23 cellular contexts compared by ENCODE assay signal in the genomic region with DNA sequence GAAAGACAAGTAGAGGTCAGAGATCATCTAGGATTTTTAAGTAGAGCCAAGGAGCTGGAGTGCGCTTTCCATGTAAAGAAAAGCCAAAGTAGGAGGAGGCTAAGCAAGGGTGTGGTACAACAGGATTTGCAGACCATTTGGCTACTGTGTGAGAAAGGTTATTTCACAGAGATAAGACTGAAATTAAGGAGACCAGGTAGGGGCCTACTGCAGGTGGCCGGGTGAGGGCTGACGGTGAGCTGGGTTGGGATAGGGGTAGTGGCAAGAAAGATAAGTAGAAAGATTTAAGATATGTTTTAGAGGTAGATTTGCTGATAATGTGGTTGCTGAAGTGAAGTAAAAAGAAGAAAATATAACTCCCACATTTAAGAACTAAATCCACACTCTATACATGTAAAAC. TPM values are rescaled to one million over a fixed set of nuclear protein-coding genes. Genes with fewer than 3 reads are reported as not detected.
DNase-seq lines count a peak whose midpoint lies in the region; ATAC-seq and TF ChIP-seq lines count a peak whose summit lies in the region.
"Had no signal": no experiment of that assay in that cellular context is flagged by ENCODE, and none has a peak within 500 bp of the region (broad histone marks: within the 10 kb centered on the region; RNA-seq: fewer than 3 reads in every experiment).

No MANE protein-coding gene starts in this region.

- H3K4me1 Mint-ChIP-seq in stimulated activated naive CD8-positive, alpha-beta T cell treated with anti-CD3 and anti-CD28 coated beads, Interleukin-15, Interleukin-2, amounts not matched to agents 100 ng/mL and 50 ng/mL, for 24 hours (ENCODE audit: low read depth) = peaks cover 19% of the 10 kb centered on the region
- peaks cover 21% of the 10 kb centered on the region for H3K4me1 Mint-ChIP-seq in chondrocyte (ENCODE audit: low read depth)

- no peaks in the 10 kb centered on the region for H3K4me1 ChIP-seq in trophoblast cell (ENCODE audit: control insufficient read depth in 1 of 2, insufficient read depth in 2 of 2, low read length in 2 of 2)
- H3K4me1 ChIP-seq: BE2C had no signal

- H3K9ac ChIP-seq in trophoblast cell (ENCODE audit: low read length) = no peak overlapping the region
- H3K9ac ChIP-seq: BLaER1 treated with 17β-estradiol and CSF1 and Interleukin-3, amounts not matched to agents 10 nM and 100 nM; GM23248 had no signal

- H3K36me3 Mint-ChIP-seq in stimulated activated naive CD8-positive, alpha-beta T cell treated with anti-CD3 and anti-CD28 coated beads, Interleukin-15, Interleukin-2, amounts not matched to agents 100 ng/mL and 50 ng/mL, for 24 hours (ENCODE audit: low read depth) = peaks cover 42% of the 10 kb centered on the region
- peaks cover 1% of the 10 kb centered on the region for H3K36me3 Mint-ChIP-seq in chondrocyte (ENCODE audit: low read depth)

- H3K4me3 ChIP-seq in trophoblast cell (ENCODE audit: low read depth, low read length) (no peak overlapping the region), H7 (ENCODE audit: insufficient read depth, low read depth, low read length) (no peak overlapping the region)
- H3K4me3 ChIP-seq: A549; BLaER1 treated with 17β-estradiol and CSF1 and Interleukin-3, amounts not matched to agents 10 nM and 100 nM; GM23248 had no signal

- no peak overlapping the region for H3K14ac ChIP-seq in trophoblast cell (ENCODE audit: low read length)

- H3K23ac ChIP-seq in trophoblast cell (ENCODE audit: low read length) = no peak overlapping the region

- no peak overlapping the region for H2BK5ac ChIP-seq in trophoblast cell (ENCODE audit: low read depth, low read length, poor library complexity)

- no peak overlapping the region for H3K4me3 Mint-ChIP-seq in stimulated activated naive CD8-positive, alpha-beta T cell treated with anti-CD3 and anti-CD28 coated beads, Interleukin-15, Interleukin-2, amounts not matched to agents 100 ng/mL and 50 ng/mL, for 24 hours
- no peak overlapping the region for H3K4me3 Mint-ChIP-seq in chondrocyte (ENCODE audit: unreplicated experiment)
- H3K4me3 Mint-ChIP-seq: CD14-positive monocyte; CD4-positive, alpha-beta T cell; H9 had no signal

- 100% methylated on average over 1 of the region's 3 CpGs for WGBS in trophoblast cell (ENCODE audit: extremely low coverage, insufficient coverage, insufficient read length)

- H2AK5ac ChIP-seq in trophoblast cell (ENCODE audit: low read length) = no peak overlapping the region

- H3K27me3 ChIP-seq in trophoblast cell (ENCODE audit: insufficient read depth, low read length) (no peaks in the 10 kb centered on the region), H7 (ENCODE audit: control insufficient read depth, insufficient read depth, low read length) (no peaks in the 10 kb centered on the region)
- H3K27me3 ChIP-seq: BE2C; BLaER1 treated with 17β-estradiol and CSF1 and Interleukin-3, amounts not matched to agents 10 nM and 100 nM had no signal

- H3K79me2 ChIP-seq in trophoblast cell (ENCODE audit: control insufficient read depth, insufficient read depth, low read length, poor library complexity) = peaks cover 5% of the 10 kb centered on the region

- H3K4me2 ChIP-seq in trophoblast cell (ENCODE audit: low read length) = no peak overlapping the region
- H3K4me2 ChIP-seq: A549; BLaER1 treated with 17β-estradiol and CSF1 and Interleukin-3, amounts not matched to agents 10 nM and 100 nM had no signal

- no peak overlapping the region for H2AFZ ChIP-seq in trophoblast cell (ENCODE audit: insufficient read depth, low read length, poor library complexity)
- H2AFZ ChIP-seq: GM23248 had no signal

- peak overlapping the region; percentile 29 for H3K27ac Mint-ChIP-seq in stimulated activated naive CD8-positive, alpha-beta T cell treated with anti-CD3 and anti-CD28 coated beads, Interleukin-15, Interleukin-2, amounts not matched to agents 100 ng/mL and 50 ng/mL, for 24 hours
- H3K27ac Mint-ChIP-seq in chondrocyte (ENCODE audit: unreplicated experiment) = peak overlapping the region; percentile 43
- H3K27ac Mint-ChIP-seq: CD4-positive, alpha-beta T cell; H9 had no signal

- H4K12ac ChIP-seq in trophoblast cell (ENCODE audit: low read depth, low read length) = no peak overlapping the region

- H2BK12ac ChIP-seq in trophoblast cell (ENCODE audit: low read length) = no peak overlapping the region

- H3K9me3 ChIP-seq in trophoblast cell (ENCODE audit: insufficient read depth, low read depth, low read length) = no peaks in the 10 kb centered on the region
- H3K9me3 ChIP-seq: A549; BE2C; BLaER1 treated with 17β-estradiol and CSF1 and Interleukin-3, amounts not matched to agents 10 nM and 100 nM had no signal

- H2BK120ac ChIP-seq in trophoblast cell (ENCODE audit: insufficient read depth, low read length, poor library complexity) = no peak overlapping the region

- H3K4ac ChIP-seq in trophoblast cell (ENCODE audit: low read depth, low read length) = no peak overlapping the region

- no peak overlapping the region for H4K8ac ChIP-seq in trophoblast cell (ENCODE audit: low read depth, low read length)

- no peak for DNase-seq in stimulated activated naive CD8-positive, alpha-beta T cell treated with anti-CD3 and anti-CD28 coated beads, Interleukin-15, Interleukin-2, amounts not matched to agents 100 U/mL and 50 U/mL, for 24 hours
- no peak for DNase-seq in chondrocyte (ENCODE audit: low spot score)
- peak; percentile 83 for DNase-seq in trophoblast cell
- no peak for DNase-seq in H7
- DNase-seq in middle frontal gyrus (ENCODE audit: extremely low spot score, low spot score) = no peak
- DNase-seq: 8988T; ACHN; AML-193; BE2C; Calu3; CD4-positive, alpha-beta T cell; COR-L47; DMS53; DMS79 treated with DMSO at 0.1 percent for 48 hours; GF-D8; GM23248; H9 had no signal

- H3K18ac ChIP-seq in trophoblast cell (ENCODE audit: low read length) = no peak overlapping the region

- no peaks in the 10 kb centered on the region for H3K9me3 Mint-ChIP-seq in stimulated activated naive CD8-positive, alpha-beta T cell treated with anti-CD3 and anti-CD28 coated beads, Interleukin-15, Interleukin-2, amounts not matched to agents 100 ng/mL and 50 ng/mL, for 24 hours
- H3K9me3 Mint-ChIP-seq in chondrocyte (ENCODE audit: low read depth) = no peaks in the 10 kb centered on the region
- H3K9me3 Mint-ChIP-seq: CD4-positive, alpha-beta T cell; H9 had no signal

- peaks cover 3 to 5% of the 10 kb centered on the region in 2 experiments for H3K36me3 ChIP-seq in trophoblast cell (ENCODE audit: control insufficient read depth in 1 of 2, insufficient read depth in 2 of 2, low read length in 2 of 2)
- peaks cover 5% of the 10 kb centered on the region for H3K36me3 ChIP-seq in H7 (replicated peaks; ENCODE audit: control insufficient read depth, insufficient read depth, low read length)

- no peaks in the 10 kb centered on the region for H3K27me3 Mint-ChIP-seq in stimulated activated naive CD8-positive, alpha-beta T cell treated with anti-CD3 and anti-CD28 coated beads, Interleukin-15, Interleukin-2, amounts not matched to agents 100 ng/mL and 50 ng/mL, for 24 hours
- H3K27me3 Mint-ChIP-seq in chondrocyte (ENCODE audit: low read depth) = no peaks in the 10 kb centered on the region
- H3K27me3 Mint-ChIP-seq: CD4-positive, alpha-beta T cell had no signal

- no peak overlapping the region for H4K91ac ChIP-seq in trophoblast cell (ENCODE audit: low read depth, low read length)

- peaks cover 6% of the 10 kb centered on the region for H3K79me1 ChIP-seq in trophoblast cell (ENCODE audit: low read length)

- no peak overlapping the region for H3K27ac ChIP-seq in trophoblast cell (ENCODE audit: low read depth, low read length)
- H3K27ac ChIP-seq: A549; BLaER1 treated with 17β-estradiol and CSF1 and Interleukin-3, amounts not matched to agents 10 nM and 100 nM; GM23248 had no signal

- TF ChIP-seq CTCF in chondrocyte (IDR thresholded peaks at IDR 0.05) = no peak

- no peak for ATAC-seq in stimulated activated naive CD8-positive, alpha-beta T cell treated with anti-CD3 and anti-CD28 coated beads, Interleukin-15, Interleukin-2, amounts not matched to agents 100 U/mL and 50 U/mL, for 24 hours
- no peak for ATAC-seq in GM19328 (IDR thresholded peaks at IDR 0.05; ENCODE audit: unreplicated experiment)
- ATAC-seq: A549, HCT116 had no signal

RNA-seq across cellular contexts. Expression of a gene that starts 3.8 kb away (rescaled TPM):
- 9.4 to 10.2 TPM (median 10.0 TPM) in 3 replicates for total RNA-seq in chondrocyte
- polyA plus RNA-seq in trophoblast cell (2013) = 8.7 and 9.6 TPM in 2 replicates
- 14.8 and 15.6 TPM in 2 replicates for total RNA-seq in H7 (2014; rRNA removed; shearing (Covaris generic))

RNA-seq across cellular contexts. Expression of a gene that starts 42.0 kb away (rescaled TPM):
- total RNA-seq in chondrocyte = 15.7 to 26.8 TPM (median 17.9 TPM) in 3 replicates
- polyA plus RNA-seq in trophoblast cell (2013) = 26.6 and 26.8 TPM in 2 replicates
- total RNA-seq in H7 (2014; rRNA removed; shearing (Covaris generic)) = 99.8 and 109 TPM in 2 replicates

Comparison
In these comparisons a context has a peak if more than half of its experiments do, and no peak if none do; other contexts are left out.
1. DNase-seq: peak in trophoblast cell (2 of 2); none in stimulated activated naive CD8-positive, alpha-beta T cell treated with anti-CD3 and anti-CD28 coated beads, Interleukin-15, Interleukin-2, amounts not matched to agents 100 U/mL and 50 U/mL, for 24 hours (single experiment), chondrocyte (single experiment), H7 (single experiment) and middle frontal gyrus (single experiment).